In the genomic region with DNA sequence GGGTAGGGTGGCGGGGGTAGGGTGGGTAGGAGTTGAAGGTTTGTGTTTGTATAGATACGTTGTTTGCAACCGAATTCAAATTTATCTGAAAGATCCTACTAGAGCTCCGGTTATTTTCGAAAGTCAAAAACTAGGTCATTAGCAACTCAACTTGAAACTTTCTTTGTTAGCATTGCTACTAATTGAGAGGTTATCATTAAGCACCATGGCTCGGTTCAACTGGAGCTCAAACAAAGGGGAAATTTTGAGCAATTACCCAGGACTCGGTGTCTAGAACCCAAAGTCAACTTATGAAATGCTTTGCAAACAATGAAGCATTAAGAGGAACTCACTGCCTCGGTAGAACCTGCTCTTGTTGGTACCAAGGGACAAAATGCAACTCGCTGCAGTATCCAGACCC, we compare ENCODE assay signal across 1 cellular context.
TF ChIP-seq lines count a peak whose summit lies in the region.

No MANE protein-coding gene starts in this region.

TF ChIP-seq in GM12878, 131 proteins besides CTCF, POLR2A, EP300 and RAD21 (continued from another document):
- TF ChIP-seq NKRF (conservative IDR thresholded peaks at IDR 0.05) = no peak
- peak; percentile 65 to 87; a peak in 2 of 4 replicates for TF ChIP-seq IKZF2 (IDR thresholded peaks at IDR 0.05)
- no peak for TF ChIP-seq EGR1 (IDR thresholded peaks at IDR 0.05; ENCODE audit: borderline replicate concordance in 1 of 2, low read depth in 2 of 2, low read length in 2 of 2)
- TF ChIP-seq BHLHE40 (IDR thresholded peaks at IDR 0.05; ENCODE audit: borderline replicate concordance in 1 of 2, low read depth in 2 of 2, low read length in 1 of 2) = peak in 1 of 2 experiments; percentile 20; a peak in 1 of 4 replicates
- peak; percentile 95 for TF ChIP-seq DPF2 (IDR thresholded peaks at IDR 0.05)
- peak; percentile 69; the same call in 1 of the 2 replicates for TF ChIP-seq SPI1 (IDR thresholded peaks at IDR 0.05; ENCODE audit: borderline replicate concordance, insufficient read depth, low read depth, low read length)
- TF ChIP-seq BMI1 (IDR thresholded peaks at IDR 0.05; ENCODE audit: borderline replicate concordance) = peak; percentile 73
- peak; percentile 97 for TF ChIP-seq BCL11A (IDR thresholded peaks at IDR 0.05; ENCODE audit: low read depth, low read length)
- peak; percentile 58; the same call in 1 of the 3 replicates for TF ChIP-seq POU2F2 (IDR thresholded peaks at IDR 0.05; ENCODE audit: borderline replicate concordance, low read depth, low read length)
- peak; percentile 69 for TF ChIP-seq IKZF1 (conservative IDR thresholded peaks at IDR 0.05)
- no peak for TF ChIP-seq CREM (IDR thresholded peaks at IDR 0.05; ENCODE audit: low read depth)
- peak; percentile 82 for TF ChIP-seq NR2F1 (conservative IDR thresholded peaks at IDR 0.05)
- TF ChIP-seq ELK1 (IDR thresholded peaks at IDR 0.05; ENCODE audit: low read depth, low read length) = no peak
- TF ChIP-seq ETV6 (conservative IDR thresholded peaks at IDR 0.05 in 1 of 2, IDR thresholded peaks at IDR 0.05 in 1 of 2; ENCODE audit: borderline replicate concordance in 1 of 2, low read depth in 1 of 2) = peak in 1 of 2 experiments; percentile 45; a peak in 1 of 4 replicates
- TF ChIP-seq SUPT20H (IDR thresholded peaks at IDR 0.05; ENCODE audit: borderline replicate concordance, control insufficient read depth, low read depth, low read length) = no peak
- TF ChIP-seq, protein P1, sequence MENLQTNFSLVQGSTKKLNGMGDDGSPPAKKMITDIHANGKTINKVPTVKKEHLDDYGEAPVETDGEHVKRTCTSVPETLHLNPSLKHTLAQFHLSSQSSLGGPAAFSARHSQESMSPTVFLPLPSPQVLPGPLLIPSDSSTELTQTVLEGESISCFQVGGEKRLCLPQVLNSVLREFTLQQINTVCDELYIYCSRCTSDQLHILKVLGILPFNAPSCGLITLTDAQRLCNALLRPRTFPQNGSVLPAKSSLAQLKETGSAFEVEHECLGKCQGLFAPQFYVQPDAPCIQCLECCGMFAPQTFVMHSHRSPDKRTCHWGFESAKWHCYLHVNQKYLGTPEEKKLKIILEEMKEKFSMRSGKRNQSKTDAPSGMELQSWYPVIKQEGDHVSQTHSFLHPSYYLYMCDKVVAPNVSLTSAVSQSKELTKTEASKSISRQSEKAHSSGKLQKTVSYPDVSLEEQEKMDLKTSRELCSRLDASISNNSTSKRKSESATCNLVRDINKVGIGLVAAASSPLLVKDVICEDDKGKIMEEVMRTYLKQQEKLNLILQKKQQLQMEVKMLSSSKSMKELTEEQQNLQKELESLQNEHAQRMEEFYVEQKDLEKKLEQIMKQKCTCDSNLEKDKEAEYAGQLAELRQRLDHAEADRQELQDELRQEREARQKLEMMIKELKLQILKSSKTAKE (IDR thresholded peaks at IDR 0.05; ENCODE audit: low read depth, poor library complexity, severe bottlenecking) = peak; percentile 73
- TF ChIP-seq MTA2 (IDR thresholded peaks at IDR 0.05; ENCODE audit: low read depth) = peak; percentile 100
- TF ChIP-seq ZNF217 (IDR thresholded peaks at IDR 0.05) = peak; percentile 91
- peak; percentile 54 for TF ChIP-seq NFIC (IDR thresholded peaks at IDR 0.05; ENCODE audit: low read depth, low read length)
- TF ChIP-seq STAT3 (IDR thresholded peaks at IDR 0.05; ENCODE audit: low read depth, low read length) = peak; percentile 65; the same call in 1 of the 2 replicates
- TF ChIP-seq, protein P2, sequence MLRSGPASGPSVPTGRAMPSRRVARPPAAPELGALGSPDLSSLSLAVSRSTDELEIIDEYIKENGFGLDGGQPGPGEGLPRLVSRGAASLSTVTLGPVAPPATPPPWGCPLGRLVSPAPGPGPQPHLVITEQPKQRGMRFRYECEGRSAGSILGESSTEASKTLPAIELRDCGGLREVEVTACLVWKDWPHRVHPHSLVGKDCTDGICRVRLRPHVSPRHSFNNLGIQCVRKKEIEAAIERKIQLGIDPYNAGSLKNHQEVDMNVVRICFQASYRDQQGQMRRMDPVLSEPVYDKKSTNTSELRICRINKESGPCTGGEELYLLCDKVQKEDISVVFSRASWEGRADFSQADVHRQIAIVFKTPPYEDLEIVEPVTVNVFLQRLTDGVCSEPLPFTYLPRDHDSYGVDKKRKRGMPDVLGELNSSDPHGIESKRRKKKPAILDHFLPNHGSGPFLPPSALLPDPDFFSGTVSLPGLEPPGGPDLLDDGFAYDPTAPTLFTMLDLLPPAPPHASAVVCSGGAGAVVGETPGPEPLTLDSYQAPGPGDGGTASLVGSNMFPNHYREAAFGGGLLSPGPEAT (IDR thresholded peaks at IDR 0.05; ENCODE audit: low read depth) = peak; percentile 81
